8 cellular contexts compared by ENCODE assay signal in the genomic region with DNA sequence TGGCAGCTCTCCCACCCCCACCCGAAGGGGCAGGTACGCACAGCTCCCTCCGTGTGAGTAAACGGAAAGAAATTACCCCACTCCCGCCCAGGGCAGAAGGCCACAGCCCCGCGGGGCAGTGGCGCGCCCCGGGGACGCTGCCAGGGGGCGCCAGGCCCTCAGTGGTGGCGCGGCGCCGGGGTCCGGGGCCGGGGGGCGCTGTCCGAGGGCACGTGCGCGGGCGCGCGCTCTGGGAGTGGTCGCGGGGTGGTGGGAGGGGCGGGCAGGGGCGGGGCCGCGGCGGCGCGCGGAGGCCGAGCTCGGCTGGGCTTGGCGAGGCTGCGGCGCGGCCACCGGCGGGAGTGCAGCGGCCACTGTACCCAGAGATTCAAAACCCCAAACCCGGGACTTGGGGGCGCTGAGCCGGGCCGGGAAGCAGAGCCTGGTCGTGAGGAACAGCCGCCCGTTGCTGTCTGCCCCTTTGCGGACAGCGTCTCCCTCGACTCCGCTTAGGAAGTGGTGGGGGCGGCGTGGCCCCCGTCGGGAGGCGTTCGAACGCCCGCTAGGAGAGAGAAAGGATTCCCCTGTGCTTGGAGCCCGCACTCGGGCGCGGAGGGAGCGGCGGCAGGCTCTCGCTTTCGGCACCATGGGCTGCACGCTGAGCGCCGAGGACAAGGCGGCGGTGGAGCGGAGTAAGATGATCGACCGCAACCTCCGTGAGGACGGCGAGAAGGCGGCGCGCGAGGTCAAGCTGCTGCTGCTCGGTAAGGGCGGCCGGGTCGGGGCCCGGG. TPM values are rescaled to one million over a fixed set of nuclear protein-coding genes. Genes with fewer than 3 reads are reported as not detected.
A peak's percentile ranks its signal among the peaks of the same experiment; 100 is the strongest.
DNase-seq lines count a peak whose midpoint lies in the region; ATAC-seq and TF ChIP-seq lines count a peak whose summit lies in the region.

GNAI1 (plus strand) TSS at position 296 of the 770 bp plus-strand sequence; CDS start at position 626, 330 bp downstream.

- peak; percentile 36 for TF ChIP-seq POLR2A in HCT116 (IDR thresholded peaks at IDR 0.05; ENCODE audit: borderline replicate concordance, extremely low read depth, insufficient read depth, insufficient read length)

- H3K4me2 ChIP-seq in HCT116 (ENCODE audit: low read length) = peak within 1 kb of the TSS; percentile 82

- intact Hi-C loops in HCT116 (cut with micrococcal nuclease) = loop anchor here (2.0 to 5.0 kb wide), 4 partner anchors 37 to 258 kb away; no protein-coding TSS in a partner anchor

- peak within 1 kb of the TSS; percentile 76 to 95 for H3K4me3 ChIP-seq in HCT116 (replicated peaks in 1 of 2; ENCODE audit: low read depth in 1 of 2, low read length in 2 of 2)
- peak within 1 kb of the TSS; percentile 70 to 85 for H3K4me3 ChIP-seq in mucosa of rectum (ENCODE audit: low read length in 2 of 2)

- peak; percentile 61 for TF ChIP-seq RAD21 in HCT116 (IDR thresholded peaks at IDR 0.05; ENCODE audit: low read depth)

- H3K27ac ChIP-seq in HCT116 (ENCODE audit: low read depth, low read length) (peak within 1 kb of the TSS; percentile 98), mucosa of rectum (ENCODE audit: low read depth in 2 of 2, low read length in 2 of 2) (peak within 1 kb of the TSS; percentile 79 to 81), temporal lobe (ENCODE audit: low read depth, low read length) (peak within 1 kb of the TSS; percentile 96)

- TF ChIP-seq CTCF in HCT116 (IDR thresholded peaks at IDR 0.05 in 2 of 3, conservative IDR thresholded peaks at IDR 0.05 in 1 of 3; ENCODE audit: borderline replicate concordance in 1 of 3, insufficient read depth in 1 of 3, low read depth in 2 of 3, low read length in 2 of 3) = peak; percentile 41 to 44 (median 42); a peak in 4 of 6 replicates

- RAD21 ChIA-PET in HCT116 (lab: Charles Lee; ENCODE audit: low non-redundant PET in 1 of 2, low total read pairs in 2 of 2, uncharacterized antibody in 2 of 2, unreplicated experiment in 2 of 2) = interaction anchor here (0.6 to 1.0 kb wide), 6 partner anchors 28 to 258 kb away, joined by 3 to 7 read pairs (median 4); no protein-coding TSS in a partner anchor

- peak within 1 kb of the TSS; percentile 50 for H2AFZ ChIP-seq in HCT116 (ENCODE audit: low read depth, low read length, poor library complexity, severe bottlenecking)

- DNase-seq in DMS 273 treated with DMSO at 0.1 percent for 48 hours (lab: John Stamatoyannopoulos, UW) (peak; percentile 69), HCT116 (ENCODE audit: low read depth, low spot score) (peak; percentile 60), NCI-H2227 (lab: John Stamatoyannopoulos, UW; ENCODE audit: unreplicated experiment) (peak; percentile 91), fibroblast of gingiva (ENCODE audit: low read depth) (peak; percentile 83)
- DNase-seq in activated CD8-positive, alpha-beta memory T cell treated with anti-CD3 and anti-CD28 coated beads, Interleukin-2, amount 50 U/mL, for 4 hours = peak; percentile 44

- peaks cover 16% of the 10 kb centered on the region; the same call in 1 of the 2 replicates for H4K20me1 ChIP-seq in HCT116 (ENCODE audit: insufficient read depth)

- H3K9me3 ChIP-seq in HCT116 (ENCODE audit: control insufficient read depth in 1 of 2, insufficient read depth in 1 of 2, low read depth in 1 of 2, low read length in 2 of 2) (no peaks in the 10 kb centered on the region), mucosa of rectum (ENCODE audit: control insufficient read depth in 2 of 2, low read length in 2 of 2) (no peaks in the 10 kb centered on the region)

- ATAC-seq in HCT116 (peak; percentile 84), HG02885 (IDR thresholded peaks at IDR 0.05; ENCODE audit: poor library complexity, unreplicated experiment) (no peak)

- H3K36me3 ChIP-seq in HCT116 (ENCODE audit: control insufficient read depth in 1 of 2, insufficient read depth in 2 of 2, low read length in 2 of 2) = no peaks in the 10 kb centered on the region
- no peaks in the 10 kb centered on the region for H3K36me3 ChIP-seq in mucosa of rectum (ENCODE audit: control insufficient read depth in 2 of 2, insufficient read depth in 2 of 2, low read length in 2 of 2)

- CTCF ChIA-PET in HCT116 (lab: Charles Lee) = interaction anchor here (1.0 to 2.2 kb wide), 8 partner anchors 10 to 1336 kb away, joined by 3 to 15 read pairs (median 4); no protein-coding TSS in a partner anchor

- peaks cover 51% of the 10 kb centered on the region for H3K79me2 ChIP-seq in HCT116 (ENCODE audit: insufficient read depth, low read length)

- POLR2A ChIA-PET in HCT116 (lab: Charles Lee) = interaction anchor here (0.8 to 1.6 kb wide), 3 partner anchors 9 to 142 kb away, joined by 3 to 6 read pairs (median 3); no protein-coding TSS in a partner anchor

- no peaks in the 10 kb centered on the region for H3K27me3 ChIP-seq in HCT116 (ENCODE audit: insufficient read depth, low read length)
- H3K27me3 ChIP-seq in mucosa of rectum (ENCODE audit: control insufficient read depth in 2 of 2, insufficient read depth in 2 of 2, low read length in 2 of 2) = no peaks in the 10 kb centered on the region

- H3K4me1 ChIP-seq in HCT116 (ENCODE audit: control insufficient read depth in 1 of 2, insufficient read depth in 2 of 2, low read length in 2 of 2) (peaks cover 42 to 54% of the 10 kb centered on the region in 2 experiments), mucosa of rectum (ENCODE audit: control insufficient read depth in 2 of 2, insufficient read depth in 2 of 2, low read length in 2 of 2) (peaks cover 11 to 14% of the 10 kb centered on the region in 2 donors)

- peak within 1 kb of the TSS; percentile 95 for H3K9ac ChIP-seq in HCT116 (ENCODE audit: low read length)
- peak within 1 kb of the TSS; percentile 72 to 82 for H3K9ac ChIP-seq in mucosa of rectum (ENCODE audit: low read depth in 1 of 2, low read length in 2 of 2)

- H3K9me2 ChIP-seq in HCT116 (ENCODE audit: insufficient read depth) = no peaks in the 10 kb centered on the region

- no TSS peak for BruUV-seq in HCT116 (replicated peaks; lab: Mats Ljungman, UMichigan)

TF ChIP-seq in HCT116, 20 proteins besides CTCF, POLR2A, EP300 and RAD21 (continues in another document):
- no peak for TF ChIP-seq CEBPB (IDR thresholded peaks at IDR 0.05; ENCODE audit: low read depth)
- TF ChIP-seq EZH2phosphoT487 (IDR thresholded peaks at IDR 0.05; ENCODE audit: borderline replicate concordance) = no peak
- TF ChIP-seq SP1 (IDR thresholded peaks at IDR 0.05; ENCODE audit: low read depth) = no peak; the same call in 1 of the 2 replicates
- TF ChIP-seq ZNF274 (IDR thresholded peaks at IDR 0.05; ENCODE audit: low read depth, low read length) = no peak
- peak; percentile 24; the same call in 1 of the 2 replicates for TF ChIP-seq ZFX (IDR thresholded peaks at IDR 0.05)
- TF ChIP-seq, protein P1, sequence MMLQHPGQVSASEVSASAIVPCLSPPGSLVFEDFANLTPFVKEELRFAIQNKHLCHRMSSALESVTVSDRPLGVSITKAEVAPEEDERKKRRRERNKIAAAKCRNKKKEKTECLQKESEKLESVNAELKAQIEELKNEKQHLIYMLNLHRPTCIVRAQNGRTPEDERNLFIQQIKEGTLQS (IDR thresholded peaks at IDR 0.05) = no peak
- TF ChIP-seq ELF1 (IDR thresholded peaks at IDR 0.05; ENCODE audit: borderline replicate concordance, low read depth) = no peak
- TF ChIP-seq SIN3A (IDR thresholded peaks at IDR 0.05; ENCODE audit: low read depth) = peak; percentile 20; the same call in 1 of the 2 replicates
- TF ChIP-seq, protein P2, sequence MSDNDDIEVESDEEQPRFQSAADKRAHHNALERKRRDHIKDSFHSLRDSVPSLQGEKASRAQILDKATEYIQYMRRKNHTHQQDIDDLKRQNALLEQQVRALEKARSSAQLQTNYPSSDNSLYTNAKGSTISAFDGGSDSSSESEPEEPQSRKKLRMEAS (IDR thresholded peaks at IDR 0.05) = peak; percentile 31; the same call in 1 of the 2 replicates
- peak; percentile 82 for TF ChIP-seq POLR2AphosphoS5 (IDR thresholded peaks at IDR 0.05; ENCODE audit: low read depth, low read length)
- no peak for TF ChIP-seq REST (IDR thresholded peaks at IDR 0.05; ENCODE audit: low read depth)
- TF ChIP-seq CBX3 (IDR thresholded peaks at IDR 0.05; ENCODE audit: low read depth) = no peak; the same call in 1 of the 2 replicates
- TF ChIP-seq YY1 (IDR thresholded peaks at IDR 0.05; ENCODE audit: extremely low read depth, insufficient replicate concordance, low read depth, low read length) = peak; percentile 48
- no peak for TF ChIP-seq SRF (IDR thresholded peaks at IDR 0.05; ENCODE audit: low read depth)
- no peak for TF ChIP-seq FOSL1 (IDR thresholded peaks at IDR 0.05; ENCODE audit: low read depth)
- TF ChIP-seq TCF7L2 (IDR thresholded peaks at IDR 0.05; ENCODE audit: borderline replicate concordance, extremely low read depth, insufficient read depth, insufficient read length) = no peak
- TF ChIP-seq EZH2 (IDR thresholded peaks at IDR 0.05) = no peak
- no peak for TF ChIP-seq EGR1 (IDR thresholded peaks at IDR 0.05; ENCODE audit: low read depth)

RNA-seq across cellular contexts. Expression of gene GNAI1, which starts in this region (rescaled TPM):
- total RNA-seq in HCT116 (2021; ENCODE audit: unreplicated experiment) = 148 TPM
- 83.0 and 90.2 TPM in 2 replicates for polyA plus RNA-seq in HCT116 (2012)
- 161 TPM for total RNA-seq in temporal lobe
